Comparison of ENCODE assay signal across 8 cellular contexts in the genomic region with DNA sequence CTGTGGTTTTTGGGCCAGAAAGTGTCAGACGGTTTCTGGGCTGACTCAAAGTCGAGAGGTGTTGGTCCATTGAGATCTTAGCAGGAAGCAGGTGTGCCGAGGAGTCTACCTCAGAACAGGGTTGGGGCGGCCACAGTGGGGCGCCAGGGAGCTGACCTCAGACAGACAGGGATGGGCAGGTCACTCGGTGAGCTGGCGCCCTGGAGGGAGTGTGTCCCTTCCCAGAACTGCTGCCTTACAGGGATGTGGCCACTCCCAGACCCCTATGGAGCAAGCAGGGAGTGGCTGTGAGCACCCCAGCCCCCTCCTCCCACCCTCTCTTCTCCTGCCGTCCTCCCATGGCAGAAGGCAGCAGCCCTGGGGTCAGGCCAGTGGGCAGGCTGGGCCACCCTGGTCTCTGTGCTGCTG. TPM values are rescaled to one million over a fixed set of nuclear protein-coding genes. Genes with fewer than 3 reads are reported as not detected.
A peak's percentile ranks its signal among the peaks of the same experiment; 100 is the strongest.
DNase-seq lines count a peak whose midpoint lies in the region; ATAC-seq and TF ChIP-seq lines count a peak whose summit lies in the region.

No MANE protein-coding gene starts in this region.

- H3K36me3 Mint-ChIP-seq in chondrocyte (ENCODE audit: low read depth), result no peaks in the 10 kb centered on the region
- no peaks in the 10 kb centered on the region for H3K36me3 Mint-ChIP-seq in activated T-helper 1 cell treated with anti-CD3 and anti-CD28 coated beads, Interleukin-12 subunit alpha, Interleukin-12 subunit beta, Interleukin-2, Interleukin-4 antibody, amounts not matched to agents 30 ng/mL and 10 ng/mL and 1 ng/mL, durations not matched to agents 14 hours and 24 hours and 36 hours (ENCODE audit: low read depth)

- peaks cover 15% of the 10 kb centered on the region for H3K4me1 Mint-ChIP-seq in chondrocyte (ENCODE audit: low read depth)
- peaks cover 13% of the 10 kb centered on the region for H3K4me1 Mint-ChIP-seq in activated T-helper 1 cell treated with anti-CD3 and anti-CD28 coated beads, Interleukin-12 subunit alpha, Interleukin-12 subunit beta, Interleukin-2, Interleukin-4 antibody, amounts not matched to agents 30 ng/mL and 10 ng/mL and 1 ng/mL, durations not matched to agents 14 hours and 24 hours and 36 hours (ENCODE audit: low read depth)

- TF ChIP-seq CTCF in chondrocyte (IDR thresholded peaks at IDR 0.05), result peak; percentile 54

- no peaks in the 10 kb centered on the region for H3K27me3 Mint-ChIP-seq in chondrocyte (ENCODE audit: low read depth)
- no peaks in the 10 kb centered on the region for H3K27me3 Mint-ChIP-seq in activated T-helper 1 cell treated with anti-CD3 and anti-CD28 coated beads, Interleukin-12 subunit alpha, Interleukin-12 subunit beta, Interleukin-2, Interleukin-4 antibody, amounts not matched to agents 30 ng/mL and 10 ng/mL and 1 ng/mL, durations not matched to agents 14 hours and 24 hours and 36 hours (ENCODE audit: insufficient read depth)

- intact Hi-C loops in activated T-helper 1 cell treated with anti-CD3 and anti-CD28 coated beads, Interleukin-12 subunit alpha, Interleukin-12 subunit beta, Interleukin-2, Interleukin-4 antibody, amounts not matched to agents 30 ng/mL and 10 ng/mL and 1 ng/mL, durations not matched to agents 14 hours and 24 hours and 36 hours (cut with micrococcal nuclease), result no loop called here

- H3K27ac Mint-ChIP-seq in chondrocyte (ENCODE audit: unreplicated experiment), result no peak overlapping the region
- H3K27ac Mint-ChIP-seq in activated T-helper 1 cell treated with anti-CD3 and anti-CD28 coated beads, Interleukin-12 subunit alpha, Interleukin-12 subunit beta, Interleukin-2, Interleukin-4 antibody, amounts not matched to agents 30 ng/mL and 10 ng/mL and 1 ng/mL, durations not matched to agents 14 hours and 24 hours and 36 hours, result no peak overlapping the region

- H3K9me3 Mint-ChIP-seq in chondrocyte (ENCODE audit: low read depth), result no peaks in the 10 kb centered on the region
- no peaks in the 10 kb centered on the region for H3K9me3 Mint-ChIP-seq in activated T-helper 1 cell treated with anti-CD3 and anti-CD28 coated beads, Interleukin-12 subunit alpha, Interleukin-12 subunit beta, Interleukin-2, Interleukin-4 antibody, amounts not matched to agents 30 ng/mL and 10 ng/mL and 1 ng/mL, durations not matched to agents 14 hours and 24 hours and 36 hours

- DNase-seq in activated effector memory CD4-positive, alpha-beta T cell treated with Interleukin-2 at 50 U/mL for 16 hours, result peak; percentile 24
- DNase-seq in activated effector memory CD4-positive, alpha-beta T cell treated with anti-CD3 and anti-CD28 coated beads, Interleukin-2, amount 50 U/mL, for 16 hours, result no peak
- DNase-seq in NCI-H69 (lab: John Stamatoyannopoulos, UW), result peak; percentile 65
- no peak for DNase-seq in chondrocyte (ENCODE audit: low spot score)
- peak; percentile 22 for DNase-seq in stimulated activated CD4-positive, alpha-beta T cell treated with anti-CD3 and anti-CD28 coated beads, Interleukin-4, amount 100 ng/mL, for 1 hour
- DNase-seq in activated T-helper 1 cell treated with anti-CD3 and anti-CD28 coated beads, Interleukin-12 subunit alpha, Interleukin-12 subunit beta, Interleukin-2, Interleukin-4 antibody, amounts not matched to agents 30 ng/mL and 10 ng/mL and 1 ng/mL, durations not matched to agents 14 hours and 24 hours and 36 hours (ENCODE audit: low spot score), result no peak
- no peak for DNase-seq in NCI-H1417 treated with DMSO at 0.1 percent for 48 hours (lab: John Stamatoyannopoulos, UW)

- no peak overlapping the region for H3K4me3 Mint-ChIP-seq in chondrocyte (ENCODE audit: unreplicated experiment)
- H3K4me3 Mint-ChIP-seq in activated T-helper 1 cell treated with anti-CD3 and anti-CD28 coated beads, Interleukin-12 subunit alpha, Interleukin-12 subunit beta, Interleukin-2, Interleukin-4 antibody, amounts not matched to agents 30 ng/mL and 10 ng/mL and 1 ng/mL, durations not matched to agents 14 hours and 24 hours and 36 hours, result no peak overlapping the region

- no peak for ATAC-seq in GM19397 (IDR thresholded peaks at IDR 0.05; ENCODE audit: unreplicated experiment)

RNA-seq across cellular contexts. Expression of a gene that starts 14.0 kb away (rescaled TPM):
- total RNA-seq in chondrocyte, result not detected in 3 replicates
- total RNA-seq in activated T-helper 1 cell treated with anti-CD3 and anti-CD28 coated beads, Interleukin-12 subunit alpha, Interleukin-12 subunit beta, Interleukin-2, Interleukin-4 antibody, amounts not matched to agents 30 ng/mL and 10 ng/mL and 1 ng/mL, durations not matched to agents 14 hours and 24 hours and 36 hours, result not detected in 2 replicates

RNA-seq across cellular contexts. Expression of a gene that starts 23.9 kb away (rescaled TPM):
- 15.5 to 41.7 TPM (median 16.3 TPM) in 3 replicates for total RNA-seq in chondrocyte
- 32.2 and 35.2 TPM in 2 replicates for total RNA-seq in activated T-helper 1 cell treated with anti-CD3 and anti-CD28 coated beads, Interleukin-12 subunit alpha, Interleukin-12 subunit beta, Interleukin-2, Interleukin-4 antibody, amounts not matched to agents 30 ng/mL and 10 ng/mL and 1 ng/mL, durations not matched to agents 14 hours and 24 hours and 36 hours

RNA-seq across cellular contexts. Expression of a gene that starts 39.0 kb away (rescaled TPM):
- total RNA-seq in chondrocyte, result 1,149 to 1,324 TPM (median 1,165 TPM) in 3 replicates
- 2,076 and 2,133 TPM in 2 replicates for total RNA-seq in activated T-helper 1 cell treated with anti-CD3 and anti-CD28 coated beads, Interleukin-12 subunit alpha, Interleukin-12 subunit beta, Interleukin-2, Interleukin-4 antibody, amounts not matched to agents 30 ng/mL and 10 ng/mL and 1 ng/mL, durations not matched to agents 14 hours and 24 hours and 36 hours

RNA-seq across cellular contexts. Expression of a gene that starts 58.1 kb away (rescaled TPM):
- 65.3 to 76.8 TPM (median 69.9 TPM) in 3 replicates for total RNA-seq in chondrocyte
- total RNA-seq in activated T-helper 1 cell treated with anti-CD3 and anti-CD28 coated beads, Interleukin-12 subunit alpha, Interleukin-12 subunit beta, Interleukin-2, Interleukin-4 antibody, amounts not matched to agents 30 ng/mL and 10 ng/mL and 1 ng/mL, durations not matched to agents 14 hours and 24 hours and 36 hours, result 85.7 and 87.7 TPM in 2 replicates

RNA-seq across cellular contexts. Expression of a gene that starts 58.2 kb away (rescaled TPM):
- 8.8 to 12.6 TPM (median 10.3 TPM) in 3 replicates for total RNA-seq in chondrocyte
- total RNA-seq in activated T-helper 1 cell treated with anti-CD3 and anti-CD28 coated beads, Interleukin-12 subunit alpha, Interleukin-12 subunit beta, Interleukin-2, Interleukin-4 antibody, amounts not matched to agents 30 ng/mL and 10 ng/mL and 1 ng/mL, durations not matched to agents 14 hours and 24 hours and 36 hours, result 15.1 and 16.1 TPM in 2 replicates

Comparison
In these comparisons a context has a peak if more than half of its experiments do, and no peak if none do; other contexts are left out.
1. DNase-seq: peak in activated effector memory CD4-positive, alpha-beta T cell treated with Interleukin-2 at 50 U/mL for 16 hours (single experiment), NCI-H69 (single experiment) and stimulated activated CD4-positive, alpha-beta T cell treated with anti-CD3 and anti-CD28 coated beads, Interleukin-4, amount 100 ng/mL, for 1 hour (single experiment); none in activated effector memory CD4-positive, alpha-beta T cell treated with anti-CD3 and anti-CD28 coated beads, Interleukin-2, amount 50 U/mL, for 16 hours (single experiment), chondrocyte (single experiment), activated T-helper 1 cell treated with anti-CD3 and anti-CD28 coated beads, Interleukin-12 subunit alpha, Interleukin-12 subunit beta, Interleukin-2, Interleukin-4 antibody, amounts not matched to agents 30 ng/mL and 10 ng/mL and 1 ng/mL, durations not matched to agents 14 hours and 24 hours and 36 hours (single experiment) and NCI-H1417 treated with DMSO at 0.1 percent for 48 hours (single experiment).